In the genomic region with DNA sequence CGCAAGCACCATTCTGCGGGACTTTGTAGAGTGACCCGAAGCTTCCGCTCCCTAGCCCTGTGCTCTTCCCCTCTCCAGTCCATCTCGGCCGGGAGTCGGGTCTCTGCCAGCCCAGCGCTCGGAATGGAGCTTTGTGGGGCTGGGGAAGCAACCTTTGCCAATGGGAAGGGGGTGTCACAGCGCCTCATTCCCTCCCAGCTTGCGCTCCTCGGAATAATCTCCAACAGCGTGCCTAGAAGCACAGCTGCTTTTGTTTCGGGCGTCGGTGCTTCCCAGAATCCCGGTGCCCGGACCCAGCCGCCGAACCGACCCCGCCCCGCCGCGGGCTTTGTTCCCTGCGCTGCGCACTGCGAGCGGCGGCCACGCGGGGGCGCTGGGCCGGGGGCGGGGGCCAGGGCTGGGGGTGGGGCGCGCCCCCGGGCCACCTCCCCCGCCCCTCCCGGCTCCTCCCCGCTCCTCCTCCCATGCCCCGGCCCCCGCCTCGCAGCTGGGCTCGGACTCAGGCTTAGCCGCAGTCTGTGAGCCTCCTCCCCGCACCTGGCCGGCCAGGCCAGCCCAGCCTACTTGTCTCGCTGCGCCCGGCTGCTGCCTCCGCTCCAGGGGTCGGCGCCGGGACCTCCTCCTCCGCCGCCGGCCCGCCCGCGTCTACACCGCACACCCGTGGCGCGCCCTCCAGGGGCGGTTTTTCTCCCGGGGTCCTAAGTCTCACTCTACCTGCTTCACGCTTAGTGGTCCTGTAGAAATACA, we compare ENCODE assay signal across 8 cellular contexts.
A peak's percentile ranks its signal among the peaks of the same experiment; 100 is the strongest.
DNase-seq lines count a peak whose midpoint lies in the region; ATAC-seq and TF ChIP-seq lines count a peak whose summit lies in the region.

No MANE protein-coding gene starts in this region.

- H2AFZ ChIP-seq in neural progenitor cell (replicated peaks), result peak overlapping the region; percentile 94

- DNase-seq in GM06990 (ENCODE audit: extremely low read depth, insufficient read length), result peak; percentile 18
- DNase-seq in NCI-H69 (lab: John Stamatoyannopoulos, UW), result peak; percentile 99
- peak; percentile 62 for DNase-seq in activated T-cell treated with anti-CD3 and anti-CD28 coated beads, Interleukin-2, amount 50 U/mL, for 1 hour
- peak; percentile 39 for DNase-seq in fibroblast of pulmonary artery (ENCODE audit: low read depth)
- DNase-seq in neural progenitor cell (ENCODE audit: low spot score), result peak; percentile 96
- DNase-seq in tibial nerve (ENCODE audit: low spot score in 2 of 2), result no peak

- peaks cover 48% of the 10 kb centered on the region for H3F3A ChIP-seq in neural progenitor cell (ENCODE audit: low read depth)

- H3K27me3 Mint-ChIP-seq in neural progenitor cell (ENCODE audit: insufficient read depth, low read depth), result peaks cover 12% of the 10 kb centered on the region

- no peak overlapping the region for H3K9ac ChIP-seq in neural progenitor cell

- H3K4me3 ChIP-seq in GM06990 (replicated peaks; ENCODE audit: low read depth, low read length) (no peak overlapping the region), fibroblast of pulmonary artery (replicated peaks; ENCODE audit: low read depth, low read length) (peak overlapping the region; percentile 57), neural progenitor cell (peak overlapping the region; percentile 55), tibial nerve (peak overlapping the region; percentile 29 to 58 (median 50))

- H3K9me3 Mint-ChIP-seq in neural progenitor cell, result peaks cover 18% of the 10 kb centered on the region

- no peak for TF ChIP-seq POLR2A in tibial nerve (IDR thresholded peaks at IDR 0.05)

- H3K27ac ChIP-seq in neural progenitor cell, result no peak overlapping the region
- H3K27ac ChIP-seq in tibial nerve, result peak overlapping the region in 2 of 4 donors; percentile 16 to 46

- H3K9me3 ChIP-seq in neural progenitor cell (ENCODE audit: low read depth) (no peaks in the 10 kb centered on the region), tibial nerve (no peaks in the 10 kb centered on the region)

- no peaks in the 10 kb centered on the region for H3K27me3 ChIP-seq in GM06990 (replicated peaks; ENCODE audit: control insufficient read depth, insufficient read depth, low read length)
- no peaks in the 10 kb centered on the region for H3K27me3 ChIP-seq in neural progenitor cell
- no peaks in the 10 kb centered on the region for H3K27me3 ChIP-seq in tibial nerve

- no peak for TF ChIP-seq EP300 in tibial nerve (IDR thresholded peaks at IDR 0.05)

- peaks cover 2% of the 10 kb centered on the region for H3K36me3 Mint-ChIP-seq in neural progenitor cell

- H3K27ac Mint-ChIP-seq in neural progenitor cell, result no peak overlapping the region

- peak; percentile 57 for ATAC-seq in HG02610 (IDR thresholded peaks at IDR 0.05; ENCODE audit: unreplicated experiment)
- no peak for ATAC-seq in GM21447 (IDR thresholded peaks at IDR 0.05; ENCODE audit: unreplicated experiment)

- H3K4me1 ChIP-seq in neural progenitor cell (peaks cover 31% of the 10 kb centered on the region), tibial nerve (peaks cover 0 to 21% (median 3%) of the 10 kb centered on the region in 4 donors)

- H3K79me2 ChIP-seq in neural progenitor cell (ENCODE audit: low read depth), result no peaks in the 10 kb centered on the region

- TF ChIP-seq CTCF in GM06990 (IDR thresholded peaks at IDR 0.05; ENCODE audit: insufficient read depth, low read length, poor library complexity, severe bottlenecking) (no peak), fibroblast of pulmonary artery (IDR thresholded peaks at IDR 0.05; ENCODE audit: low read length, missing control alignments) (peak; percentile 4), neural progenitor cell (IDR thresholded peaks at IDR 0.05) (peak; percentile 65), tibial nerve (IDR thresholded peaks at IDR 0.05) (peak; percentile 46 to 93 (median 60))

- peaks cover 23% of the 10 kb centered on the region for H3K4me1 Mint-ChIP-seq in neural progenitor cell

- no peaks in the 10 kb centered on the region for H3K36me3 ChIP-seq in GM06990 (ENCODE audit: control insufficient read depth, insufficient read depth, low read length)
- no peaks in the 10 kb centered on the region for H3K36me3 ChIP-seq in neural progenitor cell
- no peaks in the 10 kb centered on the region for H3K36me3 ChIP-seq in tibial nerve

- no peaks in the 10 kb centered on the region for H4K20me1 ChIP-seq in neural progenitor cell (ENCODE audit: low read depth)

- peak overlapping the region; percentile 79 for H3K4me3 Mint-ChIP-seq in neural progenitor cell

- peak overlapping the region; percentile 90 for H3K4me2 ChIP-seq in neural progenitor cell

- 4 to 6% methylated on average over 23 to 61 of the region's 68 CpGs for WGBS in tibial nerve, 2 donors

Comparison
In these comparisons a context has a peak if more than half of its experiments do, and no peak if none do; other contexts are left out.
1. DNase-seq: peak in GM06990 (single experiment), NCI-H69 (single experiment), activated T-cell treated with anti-CD3 and anti-CD28 coated beads, Interleukin-2, amount 50 U/mL, for 1 hour (single experiment), fibroblast of pulmonary artery (single experiment) and neural progenitor cell (single experiment); none in tibial nerve (0 of 2).